ENCODE assay signal across 26 cellular contexts in genomic region chr18:42417189-42417588, GRCh38.
"Had no signal": no experiment of that assay in that cellular context is flagged by ENCODE, and none has a peak within 500 bp of the region (broad histone marks: within the 10 kb centered on the region; RNA-seq: fewer than 3 reads in every experiment).

No MANE protein-coding gene starts in this region.

- H3K36me3 ChIP-seq: left lung, pancreas, tibial nerve, uterus had no signal

- H3K27ac ChIP-seq: left lung, pancreas, psoas muscle, skin epidermis, tibial nerve, uterus had no signal

- H3K4me3 ChIP-seq: left lung, lung, mucosa of descending colon, pancreas, psoas muscle, skin epidermis, tibial nerve, uterus had no signal

- H3K36me3 Mint-ChIP-seq: naive thymus-derived CD4-positive, alpha-beta T cell; natural killer cell treated with Interleukin-12 subunit alpha and Interleukin-12 subunit beta and Interleukin-15 and Interleukin-18, amount 100 ng/mL, for 72 hours; stimulated activated memory B cell treated with anti-CD40 and anti-IgM and Interleukin-4, amounts not matched to agents 10 μg/mL and 1 μg/mL and 100 μg/mL, for 72 hours had no signal

- H3K27ac Mint-ChIP-seq: naive thymus-derived CD4-positive, alpha-beta T cell; natural killer cell treated with Interleukin-12 subunit alpha and Interleukin-12 subunit beta and Interleukin-15 and Interleukin-18, amount 100 ng/mL, for 72 hours; stimulated activated memory B cell treated with anti-CD40 and anti-IgM and Interleukin-4, amounts not matched to agents 10 μg/mL and 1 μg/mL and 100 μg/mL, for 72 hours; stimulated activated naive CD8-positive, alpha-beta T cell treated with anti-CD3 and anti-CD28 coated beads, Interleukin-15, amount 100 ng/mL, for 72 hours; type B pancreatic cell had no signal

- H3K27me3 Mint-ChIP-seq: naive thymus-derived CD4-positive, alpha-beta T cell; natural killer cell treated with Interleukin-12 subunit alpha and Interleukin-12 subunit beta and Interleukin-15 and Interleukin-18, amount 100 ng/mL, for 72 hours; stimulated activated memory B cell treated with anti-CD40 and anti-IgM and Interleukin-4, amounts not matched to agents 10 μg/mL and 1 μg/mL and 100 μg/mL, for 72 hours; stimulated activated naive CD8-positive, alpha-beta T cell treated with anti-CD3 and anti-CD28 coated beads, Interleukin-15, amount 100 ng/mL, for 72 hours; type B pancreatic cell had no signal

- DNase-seq: hippocampal formation; kidney glomerular epithelial cell; left cardiac atrium; left lung; midbrain; mucosa of descending colon; naive thymus-derived CD4-positive, alpha-beta T cell; nucleus accumbens; pancreas; psoas muscle; stimulated activated CD4-positive, alpha-beta T cell treated with anti-CD3 and anti-CD28 coated beads, Interleukin-1b, Interleukin-23, amount 100 ng/mL, for 48 hours; stimulated activated CD4-positive, alpha-beta T cell treated with anti-CD3 and anti-CD28 coated beads, Interleukin-2, amount 100 ng/mL, for 48 hours; stimulated activated CD4-positive, alpha-beta T cell treated with anti-CD3 and anti-CD28 coated beads, Interleukin-4, amount 100 ng/mL, for 4 hours; stimulated activated CD8-positive, alpha-beta memory T cell treated with anti-CD3 and anti-CD28 coated beads, Interleukin-4, amount 100 ng/mL, for 48 hours; stimulated activated naive CD4-positive, alpha-beta T cell treated with Interleukin-2 at 50 U/mL for 16 hours; stimulated activated naive CD8-positive, alpha-beta T cell treated with anti-CD3 and anti-CD28 coated beads, Interleukin-15, amount 100 ng/mL, for 72 hours; substantia nigra; uterus had no signal

- FAIRE-seq: keratinocyte, pancreas had no signal

- H3K4me1 ChIP-seq: left lung, pancreas, psoas muscle, uterus had no signal

- H3K4me3 Mint-ChIP-seq: naive thymus-derived CD4-positive, alpha-beta T cell; natural killer cell treated with Interleukin-12 subunit alpha and Interleukin-12 subunit beta and Interleukin-15 and Interleukin-18, amount 100 ng/mL, for 72 hours; stimulated activated memory B cell treated with anti-CD40 and anti-IgM and Interleukin-4, amounts not matched to agents 10 μg/mL and 1 μg/mL and 100 μg/mL, for 72 hours; stimulated activated naive CD8-positive, alpha-beta T cell treated with anti-CD3 and anti-CD28 coated beads, Interleukin-15, amount 100 ng/mL, for 72 hours; type B pancreatic cell had no signal

- H3K9me3 ChIP-seq: left lung, mucosa of descending colon, pancreas, psoas muscle, uterus had no signal

- ATAC-seq: left cardiac atrium; left lung; mucosa of descending colon; naive thymus-derived CD4-positive, alpha-beta T cell; natural killer cell treated with Interleukin-12 subunit alpha and Interleukin-12 subunit beta and Interleukin-15 and Interleukin-18, amount 100 ng/mL, for 72 hours; pancreas; psoas muscle; sciatic nerve; stimulated activated naive CD8-positive, alpha-beta T cell treated with anti-CD3 and anti-CD28 coated beads, Interleukin-15, amount 100 ng/mL, for 72 hours had no signal

- H3K27me3 ChIP-seq: left lung, pancreas, tibial nerve, uterus had no signal

- H3K4me1 Mint-ChIP-seq: naive thymus-derived CD4-positive, alpha-beta T cell; stimulated activated memory B cell treated with anti-CD40 and anti-IgM and Interleukin-4, amounts not matched to agents 10 μg/mL and 1 μg/mL and 100 μg/mL, for 72 hours; stimulated activated naive CD8-positive, alpha-beta T cell treated with anti-CD3 and anti-CD28 coated beads, Interleukin-15, amount 100 ng/mL, for 72 hours had no signal
